ENCODE assay signal across 8 cellular contexts in the genomic region with DNA sequence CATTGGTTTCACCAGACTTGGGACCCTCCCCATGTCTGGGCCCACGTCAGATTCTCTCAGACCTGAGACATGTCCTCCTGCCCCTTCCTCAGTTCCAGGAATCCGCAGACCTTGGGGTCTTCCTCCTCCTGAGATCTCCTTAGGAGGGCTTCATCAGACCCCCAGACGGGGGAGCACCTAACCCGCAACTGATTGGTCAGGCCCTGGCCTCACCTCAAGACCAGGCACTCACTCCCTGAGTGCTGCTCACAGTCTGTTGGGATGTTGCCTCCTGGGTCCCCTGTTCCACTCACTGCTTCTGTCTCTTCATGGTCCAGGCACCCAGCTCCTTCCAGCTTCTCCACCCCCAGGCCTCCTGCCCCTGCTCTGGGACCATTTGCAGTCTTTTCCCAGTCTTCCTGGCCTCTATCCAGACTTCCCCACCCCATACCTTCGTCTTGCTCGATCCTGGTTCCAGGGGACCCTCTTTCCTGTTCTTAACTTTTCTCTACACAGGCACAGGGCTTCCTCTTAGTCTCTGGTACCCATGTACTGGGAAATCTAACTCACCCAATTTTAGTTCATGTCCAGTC. TPM values are rescaled to one million over a fixed set of nuclear protein-coding genes. Genes with fewer than 3 reads are reported as not detected.
DNase-seq lines count a peak whose midpoint lies in the region; ATAC-seq and TF ChIP-seq lines count a peak whose summit lies in the region.

No MANE protein-coding gene starts in this region.

- intact Hi-C loops in CD4-positive, alpha-beta memory T cell (cut with micrococcal nuclease): no loop called here

- in situ Hi-C loops in ACHN (cut with HindIII; ENCODE audit: low pct_ligation_motif_present, low pct_unique_long_range_greater_than_20kb, low sequenced_read_pairs): no loop called here

- CTCF ChIA-PET in CD4-positive, alpha-beta memory T cell (lab: Charles Lee; ENCODE audit: partially characterized antibody): no interaction called here

- no peak for DNase-seq in CD4-positive, alpha-beta memory T cell
- no peak for DNase-seq in NT2/D1 (ENCODE audit: low read depth, low spot score)
- DNase-seq in effector memory CD4-positive, alpha-beta T cell: no peak
- DNase-seq in neural crest cell (ENCODE audit: low read depth, low spot score): no peak
- DNase-seq in SHP77 treated with DMSO at 0.1 percent for 48 hours (lab: John Stamatoyannopoulos, UW): no peak
- no peak for DNase-seq in stimulated activated naive CD4-positive, alpha-beta T cell (lab: John Stamatoyannopoulos, UW)
- no peak for DNase-seq in left lobe of liver (ENCODE audit: low spot score)
- DNase-seq in ACHN: no peak

- H3K9ac ChIP-seq in NT2/D1 (ENCODE audit: insufficient read length, low read depth): peak overlapping the region; percentile 84

- ATAC-seq in left lobe of liver: no peak

- POLR2A ChIA-PET in CD4-positive, alpha-beta memory T cell (lab: Charles Lee; ENCODE audit: partially characterized antibody): interaction anchor here (0.6 kb wide), 1 partner anchor 80 kb away, joined by 4 read pairs; no protein-coding TSS in a partner anchor

- H3K4me1 ChIP-seq in CD4-positive, alpha-beta memory T cell (ENCODE audit: insufficient read depth, low read length): peaks cover 26% of the 10 kb centered on the region
- H3K4me1 ChIP-seq in NT2/D1 (ENCODE audit: insufficient read depth, insufficient read length): peaks cover 4% of the 10 kb centered on the region
- peaks cover 26% of the 10 kb centered on the region for H3K4me1 ChIP-seq in effector memory CD4-positive, alpha-beta T cell (ENCODE audit: control insufficient read depth, insufficient read depth, low read length, poor library complexity, severe bottlenecking)

- peak overlapping the region; percentile 39 to 79 for H3K4me3 ChIP-seq in CD4-positive, alpha-beta memory T cell (ENCODE audit: low read length in 2 of 2)
- peak overlapping the region; percentile 70 for H3K4me3 ChIP-seq in NT2/D1 (ENCODE audit: insufficient read length, low read depth)
- peak overlapping the region; percentile 83 for H3K4me3 ChIP-seq in effector memory CD4-positive, alpha-beta T cell (ENCODE audit: insufficient read depth, low read depth, low read length, poor library complexity, severe bottlenecking)

- peaks cover 34 to 68% (median 48%) of the 10 kb centered on the region in 4 donors for H3K4me1 Mint-ChIP-seq in CD4-positive, alpha-beta memory T cell
- H3K4me1 Mint-ChIP-seq in neural crest cell: peaks cover 51% of the 10 kb centered on the region

- no peaks in the 10 kb centered on the region for H3K27me3 ChIP-seq in CD4-positive, alpha-beta memory T cell (ENCODE audit: insufficient read depth, low read length)
- H3K27me3 ChIP-seq in NT2/D1 (ENCODE audit: insufficient read depth, insufficient read length): no peaks in the 10 kb centered on the region
- H3K27me3 ChIP-seq in effector memory CD4-positive, alpha-beta T cell (replicated peaks; ENCODE audit: control insufficient read depth, insufficient read depth, low read length, poor library complexity, severe bottlenecking): no peaks in the 10 kb centered on the region

- no peaks in the 10 kb centered on the region for H3K27me3 Mint-ChIP-seq in CD4-positive, alpha-beta memory T cell
- H3K27me3 Mint-ChIP-seq in neural crest cell (ENCODE audit: low read depth): no peaks in the 10 kb centered on the region

- H3K4me3 Mint-ChIP-seq in CD4-positive, alpha-beta memory T cell: peak overlapping the region; percentile 86 to 92 (median 90)
- peak overlapping the region; percentile 93 for H3K4me3 Mint-ChIP-seq in neural crest cell

- peak overlapping the region; percentile 79 to 94 (median 90) for H3K27ac Mint-ChIP-seq in CD4-positive, alpha-beta memory T cell
- peak overlapping the region; percentile 72 for H3K27ac Mint-ChIP-seq in neural crest cell (ENCODE audit: unreplicated experiment)

- peak overlapping the region; percentile 73 for H3K27ac ChIP-seq in CD4-positive, alpha-beta memory T cell (ENCODE audit: low read depth, low read length)
- H3K27ac ChIP-seq in effector memory CD4-positive, alpha-beta T cell (ENCODE audit: insufficient read depth, low read length, poor library complexity, severe bottlenecking): peak overlapping the region; percentile 74

- peaks cover 0 to 9% of the 10 kb centered on the region in 2 donors for H3K36me3 Mint-ChIP-seq in CD4-positive, alpha-beta memory T cell
- H3K36me3 Mint-ChIP-seq in neural crest cell (ENCODE audit: low read depth): no peaks in the 10 kb centered on the region

- H3K36me3 ChIP-seq in CD4-positive, alpha-beta memory T cell (ENCODE audit: insufficient read depth, low read length): no peaks in the 10 kb centered on the region
- H3K36me3 ChIP-seq in NT2/D1 (ENCODE audit: insufficient read depth, insufficient read length, low read length): peaks cover 8% of the 10 kb centered on the region
- H3K36me3 ChIP-seq in effector memory CD4-positive, alpha-beta T cell (ENCODE audit: control insufficient read depth, insufficient read depth, low read length): peaks cover 8% of the 10 kb centered on the region

- no peaks in the 10 kb centered on the region for H3K9me3 ChIP-seq in CD4-positive, alpha-beta memory T cell (ENCODE audit: control insufficient read depth in 1 of 2, low read length in 2 of 2)
- H3K9me3 ChIP-seq in NT2/D1 (ENCODE audit: insufficient read depth, low read length): no peaks in the 10 kb centered on the region
- no peaks in the 10 kb centered on the region for H3K9me3 ChIP-seq in effector memory CD4-positive, alpha-beta T cell (ENCODE audit: control insufficient read depth, low read length)

- TF ChIP-seq CTCF in neural crest cell (conservative IDR thresholded peaks at IDR 0.05): no peak

- peaks cover 0 to 1% (median 0%) of the 10 kb centered on the region in 8 donors for H3K9me3 Mint-ChIP-seq in CD4-positive, alpha-beta memory T cell
- H3K9me3 Mint-ChIP-seq in neural crest cell: no peaks in the 10 kb centered on the region

RNA-seq across cellular contexts. Expression of a gene that starts 1.2 kb away (rescaled TPM):
- 10 to 100 TPM; 11.1 to 13.1 TPM for total RNA-seq in CD4-positive, alpha-beta memory T cell
- 1 to 10 TPM; 6.5 to 8.4 TPM for polyA plus RNA-seq in CD4-positive, alpha-beta memory T cell
- total RNA-seq in neural crest cell (11.8 and 12.2 TPM in 2 replicates), left lobe of liver (5.6 TPM)

RNA-seq across cellular contexts. Expression of a gene that starts 1.4 kb away (rescaled TPM):
- total RNA-seq in CD4-positive, alpha-beta memory T cell: 10 to 100 TPM; 24.1 to 24.3 TPM
- 10 to 100 TPM; 16.6 to 18.0 TPM for polyA plus RNA-seq in CD4-positive, alpha-beta memory T cell
- 20.3 and 23.1 TPM in 2 replicates for total RNA-seq in neural crest cell
- 25.9 TPM for total RNA-seq in left lobe of liver

RNA-seq across cellular contexts. Expression of a gene that starts 47.4 kb away (rescaled TPM):
- 10 to 100 TPM; 56.8 to 61.0 TPM for total RNA-seq in CD4-positive, alpha-beta memory T cell
- 10 to 100 TPM; 40.3 to 50.4 TPM for polyA plus RNA-seq in CD4-positive, alpha-beta memory T cell
- total RNA-seq in neural crest cell (40.3 and 41.5 TPM in 2 replicates), left lobe of liver (13.0 TPM)
